15 cellular contexts compared by ENCODE assay signal in genomic region chr3:120566243-120566980, GRCh38. TPM values are rescaled to one million over a fixed set of nuclear protein-coding genes. Genes with fewer than 3 reads are reported as not detected.
DNase-seq lines count a peak whose midpoint lies in the region; FAIRE-seq and TF ChIP-seq lines count a peak whose summit lies in the region.
"Had no signal": no experiment of that assay in that cellular context is flagged by ENCODE, and none has a peak within 500 bp of the region (broad histone marks: within the 10 kb centered on the region; RNA-seq: fewer than 3 reads in every experiment).

No MANE protein-coding gene starts in this region.

- 0 out of 7 replicates have a peak overlapping the region, but pooled peaks of 1 of the 3 experiments have one; percentile 37 for H3K27ac Mint-ChIP-seq in H9
- H3K27ac Mint-ChIP-seq: activated naive CD8-positive, alpha-beta T cell had no signal

- H3K36me3 ChIP-seq in esophagus muscularis mucosa: no peaks in the 10 kb centered on the region
- H3K36me3 ChIP-seq in smooth muscle cell (ENCODE audit: low read depth): no peaks in the 10 kb centered on the region
- H3K36me3 ChIP-seq: lower lobe of right lung had no signal

- FAIRE-seq in RCC 7860 (lab: Jason Lieb, UNC): peak; percentile 61
- FAIRE-seq: bronchial epithelial cell, GM12891 had no signal

- H2AFZ ChIP-seq in smooth muscle cell (ENCODE audit: low read depth) (peak overlapping the region; percentile 52), H9 (ENCODE audit: low read length) (no peak overlapping the region)

- peaks cover 36 to 37% of the 10 kb centered on the region in 2 experiments for H3K4me1 Mint-ChIP-seq in H9

- no peaks in the 10 kb centered on the region for H3K23me2 ChIP-seq in H9 (ENCODE audit: insufficient read length, low read depth, low read length, poor library complexity, severe bottlenecking)

- H2BK5ac ChIP-seq in H9 (ENCODE audit: insufficient read length, low read length): no peak overlapping the region

- H3F3A ChIP-seq in smooth muscle cell (ENCODE audit: low read depth): no peaks in the 10 kb centered on the region

- H3K9me3 Mint-ChIP-seq in H9: peaks cover 5 to 9% of the 10 kb centered on the region in 2 experiments; a peak in 4 of 5 replicates
- H3K9me3 Mint-ChIP-seq: naive thymus-derived CD8-positive, alpha-beta T cell had no signal

- no peak for TF ChIP-seq EP300 in esophagus muscularis mucosa (IDR thresholded peaks at IDR 0.05)

- H3K27me3 Mint-ChIP-seq in H9 (ENCODE audit: low read depth): no peaks in the 10 kb centered on the region

- H3K4me2 ChIP-seq in smooth muscle cell (peak overlapping the region; percentile 66), H9 (ENCODE audit: insufficient read depth, insufficient read length, low read length) (no peak overlapping the region)

- H3K18ac ChIP-seq in H9 (ENCODE audit: insufficient read length, low read depth, low read length): no peak overlapping the region

- TF ChIP-seq POLR2A in esophagus muscularis mucosa (IDR thresholded peaks at IDR 0.05; ENCODE audit: low read depth): no peak

- H3K4me3 Mint-ChIP-seq in H9: no peak overlapping the region
- H3K4me3 Mint-ChIP-seq: activated naive CD8-positive, alpha-beta T cell had no signal

- no peak for TF ChIP-seq CTCF in esophagus muscularis mucosa (IDR thresholded peaks at IDR 0.05)
- TF ChIP-seq CTCF in smooth muscle cell (IDR thresholded peaks at IDR 0.05; ENCODE audit: borderline replicate concordance, insufficient read depth, poor library complexity, severe bottlenecking): no peak
- no peak for TF ChIP-seq CTCF in H9 (conservative IDR thresholded peaks at IDR 0.05)

- H3K23ac ChIP-seq in H9 (ENCODE audit: insufficient read length, low read depth, low read length): no peak overlapping the region

- H2BK20ac ChIP-seq in H9 (ENCODE audit: low read depth, low read length, poor library complexity, severe bottlenecking): no peak overlapping the region

- in situ Hi-C loops in G401 (cut with HindIII; ENCODE audit: low sequenced_read_pairs): no loop called here

- H2AK5ac ChIP-seq in H9 (ENCODE audit: insufficient read length, low read length): no peak overlapping the region

- no peak overlapping the region for H3K14ac ChIP-seq in H9 (ENCODE audit: insufficient read depth, low read length)

- H3K27me3 ChIP-seq in esophagus muscularis mucosa: no peaks in the 10 kb centered on the region
- H3K27me3 ChIP-seq in smooth muscle cell (ENCODE audit: low read depth): no peaks in the 10 kb centered on the region
- H3K27me3 ChIP-seq in H9 (ENCODE audit: insufficient read depth, low read length): no peaks in the 10 kb centered on the region

- H3K4me1 ChIP-seq in esophagus muscularis mucosa (peaks cover 4 to 35% (median 17%) of the 10 kb centered on the region in 4 donors), smooth muscle cell (ENCODE audit: low read depth) (peaks cover 26% of the 10 kb centered on the region), H9 (ENCODE audit: insufficient read depth, low read length) (peaks cover 5% of the 10 kb centered on the region; the same call in 1 of the 2 replicates)

- H3K27ac ChIP-seq in esophagus muscularis mucosa (replicated peaks in 1 of 4) (peak overlapping the region in 1 of 4 donors; percentile 68), smooth muscle cell (ENCODE audit: low read depth) (peak overlapping the region; percentile 68), H9 (ENCODE audit: insufficient read length, low read depth, low read length) (no peak overlapping the region)
- H3K27ac ChIP-seq: lower lobe of right lung had no signal

- no peak overlapping the region for H2BK12ac ChIP-seq in H9 (ENCODE audit: insufficient read length, low read depth, low read length)

- H3K79me2 ChIP-seq in smooth muscle cell (ENCODE audit: low read depth) (no peaks in the 10 kb centered on the region), H9 (ENCODE audit: insufficient read depth, low read length) (no peaks in the 10 kb centered on the region)

- no peak overlapping the region for H4K5ac ChIP-seq in H9 (ENCODE audit: insufficient read length, low read depth, low read length)

- H3K9me3 ChIP-seq in esophagus muscularis mucosa (no peaks in the 10 kb centered on the region), smooth muscle cell (replicated peaks; ENCODE audit: low read depth) (no peaks in the 10 kb centered on the region), H9 (ENCODE audit: control insufficient read depth, low read depth, low read length) (no peaks in the 10 kb centered on the region)
- H3K9me3 ChIP-seq: lower lobe of right lung had no signal

- intact Hi-C loops in esophagus muscularis mucosa (cut with DNase I): loop anchor here (10.0 kb wide), 1 partner anchor 178 kb away; the partner anchor contains the start of genes GTF2E1 and RABL3

- DNase-seq in G401 (ENCODE audit: low spot score) (peak; percentile 70), RCC 7860 (ENCODE audit: low spot score) (peak; percentile 42), esophagus muscularis mucosa (ENCODE audit: extremely low spot score) (peak; percentile 17), smooth muscle cell (lab: John Stamatoyannopoulos, UW; ENCODE audit: unreplicated experiment) (no peak), H9 (no peak), NCI-H2029 treated with DMSO at 0.1 percent for 48 hours (lab: John Stamatoyannopoulos, UW) (no peak), NOMO-1 treated with DMSO at 0.1 percent for 48 hours (lab: John Stamatoyannopoulos, UW; ENCODE audit: unreplicated experiment) (no peak)
- DNase-seq: activated CD4-positive, alpha-beta T cell treated with anti-CD3 and anti-CD28 coated beads for 4 hours; effector memory CD4-positive, alpha-beta T cell; lower lobe of right lung; MV-4-11; naive thymus-derived CD8-positive, alpha-beta T cell had no signal

- H3K9ac ChIP-seq in smooth muscle cell (ENCODE audit: low read depth): no peak overlapping the region
- H3K9ac ChIP-seq in H9 (ENCODE audit: extremely low read depth, insufficient read length, low read length): no peak overlapping the region

- H3K4ac ChIP-seq in H9 (ENCODE audit: low read depth, low read length): no peak overlapping the region

- 51% methylated on average over 4 of the region's 4 CpGs for WGBS in esophagus muscularis mucosa
- 46% methylated on average over 4 of the region's 4 CpGs for WGBS in smooth muscle cell (ENCODE audit: low lambda C conversion rate)
- WGBS in H9 (ENCODE audit: extremely low coverage, insufficient read length, low lambda C conversion rate): no CpG with 5 or more reads among the region's 4 CpGs

- no peak overlapping the region for H2BK15ac ChIP-seq in H9 (ENCODE audit: low read depth, low read length)

- no peak overlapping the region for H2BK120ac ChIP-seq in H9 (ENCODE audit: low read depth, low read length, poor library complexity, severe bottlenecking)

- peaks cover 0 to 4% (median 4%) of the 10 kb centered on the region in 3 experiments; a peak in 3 of 7 replicates for H3K36me3 Mint-ChIP-seq in H9 (ENCODE audit: insufficient read depth in 1 of 3, low read depth in 3 of 3)
- H3K36me3 Mint-ChIP-seq: activated naive CD8-positive, alpha-beta T cell; naive thymus-derived CD8-positive, alpha-beta T cell had no signal

- H4K91ac ChIP-seq in H9 (ENCODE audit: insufficient read length, low read depth, low read length): no peak overlapping the region

- H3K56ac ChIP-seq in H9 (ENCODE audit: insufficient read length, low read depth, low read length): no peak overlapping the region

- H3K4me3 ChIP-seq in esophagus muscularis mucosa (no peak overlapping the region), smooth muscle cell (peak overlapping the region; percentile 35)
- H3K4me3 ChIP-seq: lower lobe of right lung had no signal

- no peaks in the 10 kb centered on the region for H3K79me1 ChIP-seq in H9 (ENCODE audit: insufficient read depth, low read depth, low read length, poor library complexity, severe bottlenecking)

- H4K20me1 ChIP-seq in smooth muscle cell (ENCODE audit: low read depth) (no peaks in the 10 kb centered on the region), H9 (ENCODE audit: control insufficient read depth, insufficient read depth, insufficient read length) (no peaks in the 10 kb centered on the region)

- no peak overlapping the region for H3T11ph ChIP-seq in H9 (ENCODE audit: low read length)

- no peak overlapping the region for H4K8ac ChIP-seq in H9 (replicated peaks; ENCODE audit: insufficient read length, low read depth, low read length)

RNA-seq across cellular contexts. Expression of gene NDUFB4, which starts 29.7 kb away (rescaled TPM):
- 127 and 148 TPM in 2 replicates for total RNA-seq in G401 (2014; rRNA removed; shearing (Covaris generic))
- total RNA-seq in esophagus muscularis mucosa (100 to 1,000 TPM; 142 to 333 (median 256) TPM), smooth muscle cell (175 and 270 TPM in 2 replicates), H9 (2021) (209 and 217 TPM in 2 replicates)
- polyA plus RNA-seq in smooth muscle cell: 484 and 493 TPM in 2 replicates

Comparison
In these comparisons a context has a peak if more than half of its experiments do, and no peak if none do; other contexts are left out.
1. DNase-seq: peak in G401 (single experiment), RCC 7860 (single experiment) and esophagus muscularis mucosa (single experiment); none in smooth muscle cell (single experiment), H9 (single experiment), NCI-H2029 treated with DMSO at 0.1 percent for 48 hours (single experiment) and NOMO-1 treated with DMSO at 0.1 percent for 48 hours (single experiment).